In the genomic region with DNA sequence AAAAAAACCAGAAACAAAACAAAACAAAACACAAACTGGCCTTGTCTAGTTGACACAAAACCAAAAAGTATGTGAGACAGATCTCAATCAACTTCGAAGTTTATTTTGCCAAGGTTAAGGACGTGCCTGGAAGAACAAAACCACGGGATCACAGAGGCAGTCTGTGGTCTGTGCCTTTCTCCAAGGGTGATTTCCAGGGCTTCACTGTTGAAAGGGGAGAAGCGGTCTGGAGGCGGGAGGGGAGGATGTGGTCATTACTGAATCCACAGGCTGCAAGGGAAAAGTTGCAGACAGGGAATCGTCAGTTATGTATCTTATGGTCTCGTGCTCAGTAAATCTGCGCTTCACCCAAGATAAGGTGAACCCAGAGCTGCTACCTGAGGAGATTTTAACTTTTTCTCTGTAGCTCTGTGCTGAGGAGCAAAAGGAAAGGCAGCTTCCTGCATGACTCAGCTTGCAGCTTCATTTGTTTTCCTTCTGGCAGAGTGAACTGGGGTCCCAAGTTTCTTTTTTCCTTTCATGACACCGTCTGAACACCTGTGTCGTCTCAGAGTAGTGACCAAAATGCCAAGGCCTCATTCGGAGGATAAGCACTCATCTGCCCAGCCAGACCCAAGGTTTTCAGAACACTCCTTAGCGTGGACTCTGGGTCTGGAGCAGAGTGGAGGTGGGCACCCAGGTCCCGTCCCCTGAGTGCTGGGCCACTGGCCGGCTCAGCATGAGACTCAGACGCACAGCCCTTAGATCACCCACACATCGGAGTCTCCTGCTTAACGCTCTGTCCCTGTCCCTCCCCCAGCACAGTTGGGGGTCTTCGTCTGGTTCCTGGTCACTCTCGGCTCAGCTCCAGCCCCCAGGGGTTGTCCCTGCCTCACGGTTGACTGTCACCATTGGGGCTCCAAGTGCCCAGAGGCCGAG, we compare ENCODE assay signal across 12 cellular contexts. TPM values are rescaled to one million over a fixed set of nuclear protein-coding genes. Genes with fewer than 3 reads are reported as not detected.
DNase-seq lines count a peak whose midpoint lies in the region; TF ChIP-seq lines count a peak whose summit lies in the region.
"Had no signal": no experiment of that assay in that cellular context is flagged by ENCODE, and none has a peak within 500 bp of the region (broad histone marks: within the 10 kb centered on the region; RNA-seq: fewer than 3 reads in every experiment).

No MANE protein-coding gene starts in this region.

- peak overlapping the region; percentile 1 for H2BK5ac ChIP-seq in trophoblast cell (ENCODE audit: low read depth, low read length, poor library complexity)

- H2BK12ac ChIP-seq in trophoblast cell (ENCODE audit: low read length) = peak overlapping the region; percentile 18

- no peak overlapping the region for H4K12ac ChIP-seq in trophoblast cell (ENCODE audit: low read depth, low read length)

- H2AK5ac ChIP-seq in trophoblast cell (ENCODE audit: low read length) = no peak overlapping the region

- peaks cover 16% of the 10 kb centered on the region for H3F3A ChIP-seq in GM23248 (ENCODE audit: insufficient read depth)

- 82 to 85% methylated on average over 21 of the region's 21 CpGs for WGBS in GM23248 (ENCODE audit: low coverage in 1 of 2, low lambda C conversion rate in 2 of 2, missing lambda C conversion rate in 2 of 2), 2 experiments
- no CpG with 5 or more reads among the region's 21 CpGs for WGBS in trophoblast cell (ENCODE audit: extremely low coverage, insufficient coverage, insufficient read length)

- peaks cover 0 to 5% (median 0%) of the 10 kb centered on the region in 7 donors for H3K9me3 Mint-ChIP-seq in CD14-positive monocyte
- H3K9me3 Mint-ChIP-seq: dendritic cell treated with granulocyte-macrophage colony-stimulating factor and Interleukin-4, amounts not matched to agents 40 ng/mL and 50 ng/mL, for 4 days; immature natural killer cell; stimulated activated memory B cell treated with anti-CD40 and anti-IgM and Interleukin-4, amounts not matched to agents 10 μg/mL and 1 μg/mL and 100 μg/mL, for 72 hours had no signal

- POLR2A ChIA-PET in RWPE1 (lab: Yijun Ruan, JAX; ENCODE audit: low non-redundant PET) = no interaction called here
- POLR2A ChIA-PET in HEK293T (lab: Yijun Ruan, JAX) = interaction anchor here (1.6 kb wide), 1 partner anchor 25 kb away, joined by 4 read pairs; no protein-coding TSS in a partner anchor

- peaks cover 1% of the 10 kb centered on the region for H3K79me1 ChIP-seq in trophoblast cell (ENCODE audit: low read length)

- peak overlapping the region in 2 of 7 donors; percentile 15 to 71 for H3K27ac Mint-ChIP-seq in CD14-positive monocyte
- H3K27ac Mint-ChIP-seq: dendritic cell treated with granulocyte-macrophage colony-stimulating factor and Interleukin-4, amounts not matched to agents 40 ng/mL and 50 ng/mL, for 4 days; stimulated activated memory B cell treated with anti-CD40 and anti-IgM and Interleukin-4, amounts not matched to agents 10 μg/mL and 1 μg/mL and 100 μg/mL, for 72 hours had no signal

- H2BK120ac ChIP-seq in trophoblast cell (ENCODE audit: insufficient read depth, low read length, poor library complexity) = no peak overlapping the region

- DNase-seq in GM23248 (peak; percentile 54), RWPE1 (ENCODE audit: low spot score) (no peak), fibroblast of lung (ENCODE audit: low read depth in 2 of 2) (peak; percentile 58 to 77), trophoblast cell (peak in 1 of 2 donors; percentile 12), mucosa of gallbladder (ENCODE audit: low spot score) (no peak), HEK293T (ENCODE audit: extremely low spot score) (no peak), GM20000 (ENCODE audit: low spot score) (no peak), CD14-positive monocyte (ENCODE audit: low spot score) (no peak)
- DNase-seq: immature natural killer cell, sigmoid colon had no signal

- no peaks in the 10 kb centered on the region for H3K9me2 ChIP-seq in GM23248 (ENCODE audit: insufficient read depth)

- H3K4ac ChIP-seq in trophoblast cell (ENCODE audit: low read depth, low read length) = no peak overlapping the region

- H3K4me2 ChIP-seq in GM23248 (ENCODE audit: unreplicated experiment) (peak overlapping the region; percentile 28), fibroblast of lung (ENCODE audit: extremely low read depth, insufficient read depth, low read length) (peak overlapping the region; percentile 23), trophoblast cell (ENCODE audit: low read length) (no peak overlapping the region)

- peaks cover 24% of the 10 kb centered on the region for H3K4me1 Mint-ChIP-seq in CD14-positive monocyte
- H3K4me1 Mint-ChIP-seq: immature natural killer cell had no signal

- H3K9me3 ChIP-seq in GM23248 (ENCODE audit: low read depth) (no peaks in the 10 kb centered on the region), fibroblast of lung (ENCODE audit: control insufficient read depth, insufficient read depth, low read depth, low read length) (no peaks in the 10 kb centered on the region), trophoblast cell (ENCODE audit: insufficient read depth, low read depth, low read length) (no peaks in the 10 kb centered on the region)
- H3K9me3 ChIP-seq: sigmoid colon had no signal

- H3K27me3 ChIP-seq in GM23248 (replicated peaks; ENCODE audit: insufficient read depth) = no peaks in the 10 kb centered on the region
- no peaks in the 10 kb centered on the region for H3K27me3 ChIP-seq in fibroblast of lung (ENCODE audit: control insufficient read depth, insufficient read depth, low read length)
- H3K27me3 ChIP-seq in trophoblast cell (ENCODE audit: insufficient read depth, low read length) = no peaks in the 10 kb centered on the region

- intact Hi-C loops in CD14-positive monocyte (cut with micrococcal nuclease) = no loop called here

- in situ Hi-C loops in GM23248 (cut with MboI) = no loop called here

- H2AFZ ChIP-seq in GM23248 (no peak overlapping the region; the same call in 1 of the 2 replicates), fibroblast of lung (ENCODE audit: low read length) (peak overlapping the region; percentile 68), trophoblast cell (ENCODE audit: insufficient read depth, low read length, poor library complexity) (no peak overlapping the region)

- H3K27ac ChIP-seq in GM23248 (no peak overlapping the region), RWPE1 (peak overlapping the region; percentile 40), fibroblast of lung (ENCODE audit: insufficient read depth, low read length) (no peak overlapping the region), trophoblast cell (ENCODE audit: low read depth, low read length) (no peak overlapping the region)
- H3K27ac ChIP-seq: sigmoid colon had no signal

- no peaks in the 10 kb centered on the region for H3K36me3 ChIP-seq in GM23248 (ENCODE audit: low read depth)
- H3K36me3 ChIP-seq in fibroblast of lung (ENCODE audit: control insufficient read depth, insufficient read depth, low read length) = no peaks in the 10 kb centered on the region
- no peaks in the 10 kb centered on the region for H3K36me3 ChIP-seq in trophoblast cell (ENCODE audit: control insufficient read depth in 1 of 2, insufficient read depth in 2 of 2, low read length in 2 of 2)
- H3K36me3 ChIP-seq: sigmoid colon had no signal

- H3K9ac ChIP-seq in GM23248 (no peak overlapping the region), fibroblast of lung (ENCODE audit: insufficient read depth, low read length) (no peak overlapping the region), trophoblast cell (ENCODE audit: low read length) (no peak overlapping the region)

- H4K20me1 ChIP-seq in GM23248 (ENCODE audit: insufficient read depth) (no peaks in the 10 kb centered on the region), fibroblast of lung (ENCODE audit: control insufficient read depth, extremely low read depth, insufficient read depth, low read length) (no peaks in the 10 kb centered on the region)

- CTCF ChIA-PET in RWPE1 (lab: Yijun Ruan, JAX) (no interaction called here), HEK293T (lab: Yijun Ruan, JAX) (interaction anchor here (0.5 to 1.1 kb wide), 3 partner anchors 31 to 160 kb away, joined by 3 read pairs; no protein-coding TSS in a partner anchor)

- H3K79me2 ChIP-seq in GM23248 (ENCODE audit: insufficient read depth) = no peaks in the 10 kb centered on the region
- no peaks in the 10 kb centered on the region for H3K79me2 ChIP-seq in fibroblast of lung (ENCODE audit: control insufficient read depth, insufficient read depth, low read length)
- H3K79me2 ChIP-seq in trophoblast cell (ENCODE audit: control insufficient read depth, insufficient read depth, low read length, poor library complexity) = no peaks in the 10 kb centered on the region

- TF ChIP-seq CTCF in RWPE1 (conservative IDR thresholded peaks at IDR 0.05; ENCODE audit: low read depth) = no peak
- TF ChIP-seq CTCF in fibroblast of lung (conservative IDR thresholded peaks at IDR 0.05 in 1 of 2, IDR thresholded peaks at IDR 0.05 in 1 of 2; ENCODE audit: low read depth in 1 of 2, low read length in 2 of 2) = no peak
- no peak for TF ChIP-seq CTCF in GM20000 (IDR thresholded peaks at IDR 0.05; ENCODE audit: extremely low read depth, missing control alignments)
- TF ChIP-seq CTCF in CD14-positive monocyte (IDR thresholded peaks at IDR 0.05) = no peak

- peaks cover 5 to 12% (median 8%) of the 10 kb centered on the region in 3 donors for H3K27me3 Mint-ChIP-seq in CD14-positive monocyte (ENCODE audit: low read depth in 3 of 3)

- peaks cover 0 to 4% of the 10 kb centered on the region in 2 donors for H3K36me3 Mint-ChIP-seq in CD14-positive monocyte
- H3K36me3 Mint-ChIP-seq: stimulated activated memory B cell treated with anti-CD40 and anti-IgM and Interleukin-4, amounts not matched to agents 10 μg/mL and 1 μg/mL and 100 μg/mL, for 72 hours had no signal

- peak overlapping the region; percentile 17 for H4K8ac ChIP-seq in trophoblast cell (ENCODE audit: low read depth, low read length)

- H3K14ac ChIP-seq in trophoblast cell (ENCODE audit: low read length) = peak overlapping the region; percentile 19

- no peak overlapping the region for H3K23ac ChIP-seq in trophoblast cell (ENCODE audit: low read length)

- peak overlapping the region in 1 of 2 donors; percentile 41 for H3K4me3 Mint-ChIP-seq in CD14-positive monocyte
- H3K4me3 Mint-ChIP-seq: dendritic cell treated with granulocyte-macrophage colony-stimulating factor and Interleukin-4, amounts not matched to agents 40 ng/mL and 50 ng/mL, for 4 days; immature natural killer cell; stimulated activated memory B cell treated with anti-CD40 and anti-IgM and Interleukin-4, amounts not matched to agents 10 μg/mL and 1 μg/mL and 100 μg/mL, for 72 hours had no signal

- H4K91ac ChIP-seq in trophoblast cell (ENCODE audit: low read depth, low read length) = no peak overlapping the region

- H3K4me1 ChIP-seq in GM23248 (ENCODE audit: insufficient read depth) (peaks cover 29% of the 10 kb centered on the region), fibroblast of lung (ENCODE audit: control insufficient read depth, extremely low read depth, insufficient read depth, low read length) (peaks cover 8% of the 10 kb centered on the region), trophoblast cell (ENCODE audit: control insufficient read depth in 1 of 2, insufficient read depth in 2 of 2, low read length in 2 of 2) (peaks cover 7 to 9% of the 10 kb centered on the region in 2 experiments)
- H3K4me1 ChIP-seq: sigmoid colon had no signal

- peak overlapping the region; percentile 49 for H3K18ac ChIP-seq in trophoblast cell (ENCODE audit: low read length)

- no peak overlapping the region for H3K4me3 ChIP-seq in GM23248
- no peak overlapping the region for H3K4me3 ChIP-seq in fibroblast of lung (replicated peaks in 1 of 4; ENCODE audit: control extremely low read depth in 1 of 4, insufficient read depth in 1 of 4, low read depth in 3 of 4, low read length in 4 of 4)
- H3K4me3 ChIP-seq in trophoblast cell (ENCODE audit: low read depth, low read length) = no peak overlapping the region
- H3K4me3 ChIP-seq: sigmoid colon had no signal

RNA-seq across cellular contexts. Expression of a gene that starts 25.9 kb away (rescaled TPM):
- 0.86 TPM in 1 of 2 replicates, not detected in the other for total RNA-seq in GM23248 (2014; rRNA removed; shearing (Covaris generic))
- polyA plus RNA-seq in GM23248 (2016; fragmentation: Nextera tagmentation; extraction: Ambion mirVana) = 0.69 and 0.84 TPM in 2 replicates
- 0.17 and 0.26 TPM in 2 replicates for total RNA-seq in fibroblast of lung
- polyA plus RNA-seq in fibroblast of lung = 0.26 and 0.50 TPM in 2 replicates
- 0.33 and 0.55 TPM in 2 replicates for polyA plus RNA-seq in fibroblast of lung (2012)
- not detected in 2 replicates for polyA minus RNA-seq in fibroblast of lung (ENCODE audit: low replicate concordance)
- polyA plus RNA-seq in trophoblast cell (2013) = 0.17 and 0.19 TPM in 2 replicates
- 0.26 TPM for total RNA-seq in mucosa of gallbladder
- polyA plus RNA-seq in CD14-positive monocyte = 1 to 10 TPM; 1.9 to 2.1 TPM

Comparison
In these comparisons a context has a peak if more than half of its experiments do, and no peak if none do; other contexts are left out.
1. DNase-seq: peak in GM23248 (single experiment) and fibroblast of lung (2 of 2); none in RWPE1 (single experiment), mucosa of gallbladder (single experiment), HEK293T (single experiment), GM20000 (single experiment) and CD14-positive monocyte (single experiment).